Comparison of ENCODE assay signal across 1 cellular context in genomic region chr15:49423021-49423420, GRCh38.
TF ChIP-seq lines count a peak whose summit lies in the region.

FGF7 (plus strand) TSS chr15:49423242; CDS start chr15:49424298, 1,056 bp downstream.

TF ChIP-seq in WTC11, 78 proteins besides CTCF, POLR2A, EP300 and RAD21 (continued from another document):
- TF ChIP-seq, protein P1, sequence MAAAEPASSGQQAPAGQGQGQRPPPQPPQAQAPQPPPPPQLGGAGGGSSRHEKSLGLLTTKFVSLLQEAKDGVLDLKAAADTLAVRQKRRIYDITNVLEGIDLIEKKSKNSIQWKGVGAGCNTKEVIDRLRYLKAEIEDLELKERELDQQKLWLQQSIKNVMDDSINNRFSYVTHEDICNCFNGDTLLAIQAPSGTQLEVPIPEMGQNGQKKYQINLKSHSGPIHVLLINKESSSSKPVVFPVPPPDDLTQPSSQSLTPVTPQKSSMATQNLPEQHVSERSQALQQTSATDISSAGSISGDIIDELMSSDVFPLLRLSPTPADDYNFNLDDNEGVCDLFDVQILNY (CRISPR knock-in tag; IDR thresholded peaks at IDR 0.05), result no peak
- no peak for TF ChIP-seq ZNF232 (CRISPR knock-in tag; IDR thresholded peaks at IDR 0.05)
- TF ChIP-seq ZNF263 (CRISPR knock-in tag; IDR thresholded peaks at IDR 0.05; ENCODE audit: low read depth), result no peak
